8 cellular contexts compared by ENCODE assay signal in the genomic region with DNA sequence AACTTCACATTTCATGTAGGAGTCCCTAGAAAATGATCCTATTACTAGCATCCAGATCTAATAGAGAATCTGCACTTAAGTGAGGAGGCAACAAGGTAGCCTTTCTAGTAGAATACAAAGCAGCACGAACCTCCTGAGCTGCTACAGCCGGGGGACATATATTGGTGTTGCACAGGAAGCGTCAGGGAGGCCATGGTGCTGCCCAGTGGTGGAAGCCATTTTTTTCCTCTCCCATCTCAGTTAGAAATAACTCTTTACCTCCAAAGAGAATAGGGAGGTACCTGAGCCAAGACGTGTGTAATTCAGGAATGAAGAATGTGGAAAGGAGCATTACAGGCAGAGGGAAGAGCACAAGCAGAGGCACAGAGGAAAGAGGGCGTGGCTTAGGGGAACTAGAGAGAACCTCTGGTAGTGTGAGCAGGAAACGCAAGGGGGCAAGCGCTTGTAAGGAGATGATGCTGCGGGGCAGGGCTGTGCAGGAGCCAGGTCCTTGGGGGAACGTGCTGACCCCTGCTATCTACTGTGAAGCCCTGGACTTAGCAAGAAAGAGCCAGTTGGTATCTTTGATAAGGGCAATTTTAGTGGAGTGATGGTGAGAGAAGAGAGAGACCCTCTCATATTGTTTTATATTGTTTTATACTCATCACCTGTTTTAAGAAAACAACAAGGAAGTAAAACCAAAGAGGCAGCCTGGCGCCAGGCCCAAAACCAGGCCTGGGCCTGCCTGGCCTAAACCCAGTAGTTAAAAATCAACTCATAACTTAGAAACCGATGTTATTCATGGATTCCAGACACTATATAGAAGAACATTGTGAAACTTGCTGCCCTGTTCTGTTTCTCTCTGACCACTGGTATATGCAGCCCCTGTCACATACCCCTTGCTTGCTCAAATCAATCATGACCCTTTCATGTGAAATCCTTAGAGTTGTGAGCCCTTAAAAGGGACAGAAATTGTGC. TPM values are rescaled to one million over a fixed set of nuclear protein-coding genes. Genes with fewer than 3 reads are reported as not detected.
DNase-seq lines count a peak whose midpoint lies in the region; ATAC-seq and TF ChIP-seq lines count a peak whose summit lies in the region.

No MANE protein-coding gene starts in this region.

- H3K9me3 ChIP-seq in Peyer's patch (no peaks in the 10 kb centered on the region), neural progenitor cell (ENCODE audit: low read depth) (no peaks in the 10 kb centered on the region)

- peak overlapping the region; percentile 72 for H3K27ac Mint-ChIP-seq in Calu3 (ENCODE audit: unreplicated experiment)
- H3K27ac Mint-ChIP-seq in activated naive CD4-positive, alpha-beta T cell treated with anti-CD3 and anti-CD28 coated beads for 36 hours = peak overlapping the region; percentile 81
- H3K27ac Mint-ChIP-seq in neural progenitor cell = no peak overlapping the region

- DNase-seq in Calu3 (peak; percentile 78), Peyer's patch (peak in 2 of 3 donors; percentile 56 to 65), neural progenitor cell (ENCODE audit: low spot score) (no peak), D341Med (ENCODE audit: low spot score) (no peak), COR-L47 (lab: John Stamatoyannopoulos, UW) (no peak), mesenteric fat pad (ENCODE audit: low spot score) (no peak)
- DNase-seq in activated naive CD4-positive, alpha-beta T cell treated with anti-CD3 and anti-CD28 coated beads for 36 hours = peak; percentile 75

- H3K36me3 ChIP-seq in Peyer's patch = no peaks in the 10 kb centered on the region
- no peaks in the 10 kb centered on the region for H3K36me3 ChIP-seq in neural progenitor cell

- no peak overlapping the region for H3K4me2 ChIP-seq in neural progenitor cell

- H3K9me3 Mint-ChIP-seq in Calu3 (ENCODE audit: low read depth, unreplicated experiment) (no peaks in the 10 kb centered on the region), neural progenitor cell (peaks cover 2% of the 10 kb centered on the region)
- no peaks in the 10 kb centered on the region for H3K9me3 Mint-ChIP-seq in activated naive CD4-positive, alpha-beta T cell treated with anti-CD3 and anti-CD28 coated beads for 36 hours

- H3K36me3 Mint-ChIP-seq in Calu3 (ENCODE audit: insufficient read depth, unreplicated experiment) = no peaks in the 10 kb centered on the region
- H3K36me3 Mint-ChIP-seq in activated naive CD4-positive, alpha-beta T cell treated with anti-CD3 and anti-CD28 coated beads for 36 hours (ENCODE audit: low read depth) = no peaks in the 10 kb centered on the region
- H3K36me3 Mint-ChIP-seq in neural progenitor cell = no peaks in the 10 kb centered on the region

- no peak for ATAC-seq in HG03108 (IDR thresholded peaks at IDR 0.05; ENCODE audit: unreplicated experiment)

- H3K27me3 Mint-ChIP-seq in Calu3 (ENCODE audit: unreplicated experiment) = no peaks in the 10 kb centered on the region
- no peaks in the 10 kb centered on the region for H3K27me3 Mint-ChIP-seq in activated naive CD4-positive, alpha-beta T cell treated with anti-CD3 and anti-CD28 coated beads for 36 hours (ENCODE audit: low read depth)
- peaks cover 3% of the 10 kb centered on the region for H3K27me3 Mint-ChIP-seq in neural progenitor cell (ENCODE audit: insufficient read depth, low read depth)

- peaks cover 0 to 8% (median under 1%) of the 10 kb centered on the region in 4 donors for H3K4me1 ChIP-seq in Peyer's patch
- no peaks in the 10 kb centered on the region for H3K4me1 ChIP-seq in neural progenitor cell

- H3K79me2 ChIP-seq in neural progenitor cell (ENCODE audit: low read depth) = no peaks in the 10 kb centered on the region

- TF ChIP-seq POLR2A in Peyer's patch (IDR thresholded peaks at IDR 0.05) = no peak

- CTCF ChIA-PET in Calu3 (lab: Charles Lee) = interaction anchor here (1.0 to 1.2 kb wide), 5 partner anchors 34 to 174 kb away, joined by 3 to 6 read pairs (median 4); partner anchors contain the start of gene CABYR
- CTCF ChIA-PET in activated naive CD4-positive, alpha-beta T cell treated with anti-CD3 and anti-CD28 coated beads for 36 hours (lab: Charles Lee) = interaction anchor here (0.6 to 1.8 kb wide), 5 partner anchors 11 to 121 kb away, joined by 3 to 5 read pairs (median 3); no protein-coding TSS in a partner anchor

- H3K4me3 ChIP-seq in Peyer's patch = no peak overlapping the region
- no peak overlapping the region for H3K4me3 ChIP-seq in neural progenitor cell

- H3K4me1 Mint-ChIP-seq in Calu3 (ENCODE audit: low read depth, unreplicated experiment) (peaks cover 33% of the 10 kb centered on the region), neural progenitor cell (peaks cover 6% of the 10 kb centered on the region)
- peaks cover 45% of the 10 kb centered on the region for H3K4me1 Mint-ChIP-seq in activated naive CD4-positive, alpha-beta T cell treated with anti-CD3 and anti-CD28 coated beads for 36 hours (ENCODE audit: low read depth)

- H3K27me3 ChIP-seq in Peyer's patch (no peaks in the 10 kb centered on the region), neural progenitor cell (no peaks in the 10 kb centered on the region)

- peak overlapping the region; percentile 85 for H2AFZ ChIP-seq in neural progenitor cell (replicated peaks)

- intact Hi-C loops in Calu3 (cut with micrococcal nuclease; ENCODE audit: unreplicated experiment) = loop anchor here (1.0 to 2.0 kb wide), 3 partner anchors 52 to 155 kb away; no protein-coding TSS in a partner anchor
- intact Hi-C loops in activated naive CD4-positive, alpha-beta T cell treated with anti-CD3 and anti-CD28 coated beads for 36 hours (cut with micrococcal nuclease) = loop anchor here (1.0 to 2.0 kb wide), 4 partner anchors 45 to 155 kb away; no protein-coding TSS in a partner anchor

- H3K27ac ChIP-seq in Peyer's patch (no peak overlapping the region), neural progenitor cell (no peak overlapping the region)

- no peaks in the 10 kb centered on the region for H3F3A ChIP-seq in neural progenitor cell (ENCODE audit: low read depth)

- TF ChIP-seq CTCF in Calu3 (IDR thresholded peaks at IDR 0.05; ENCODE audit: unreplicated experiment) (peak; percentile 71), Peyer's patch (IDR thresholded peaks at IDR 0.05) (peak in 4 of 6 experiments; percentile 16 to 45 (median 32)), neural progenitor cell (IDR thresholded peaks at IDR 0.05) (no peak)

- no peaks in the 10 kb centered on the region for H4K20me1 ChIP-seq in neural progenitor cell (ENCODE audit: low read depth)

- H3K4me3 Mint-ChIP-seq in Calu3 (ENCODE audit: low read depth, unreplicated experiment) = peak overlapping the region; percentile 11
- peak overlapping the region; percentile 43 for H3K4me3 Mint-ChIP-seq in activated naive CD4-positive, alpha-beta T cell treated with anti-CD3 and anti-CD28 coated beads for 36 hours
- no peak overlapping the region for H3K4me3 Mint-ChIP-seq in neural progenitor cell

- no peak overlapping the region for H3K9ac ChIP-seq in neural progenitor cell

- BruUV-seq in Calu3 (replicated peaks; lab: Mats Ljungman, UMichigan) = no TSS peak

RNA-seq across cellular contexts. Expression of gene TTC39C, which starts 50.0 kb away (rescaled TPM):
- total RNA-seq in Calu3 (2022) = 21.7 and 26.8 TPM in 2 replicates
- 10 to 100 TPM; 11.0 to 32.2 (median 14.2) TPM for total RNA-seq in Peyer's patch
- 10 to 100 TPM; 39.9 to 44.2 TPM for total RNA-seq in activated naive CD4-positive, alpha-beta T cell treated with anti-CD3 and anti-CD28 coated beads for 36 hours
- total RNA-seq in neural progenitor cell (ENCODE audit: low replicate concordance) = 26.1 and 27.6 TPM in 2 replicates
- 46.7 TPM for total RNA-seq in mesenteric fat pad

Comparison
In these comparisons a context has a peak if more than half of its experiments do, and no peak if none do; other contexts are left out.
1. DNase-seq: peak in Calu3 (single experiment), Peyer's patch (2 of 3) and activated naive CD4-positive, alpha-beta T cell treated with anti-CD3 and anti-CD28 coated beads for 36 hours (single experiment); none in neural progenitor cell (single experiment), D341Med (single experiment), COR-L47 (single experiment) and mesenteric fat pad (single experiment).